ENCODE assay signal across 8 cellular contexts in genomic region chr15:42490743-42491539, GRCh38. TPM values are rescaled to one million over a fixed set of nuclear protein-coding genes. Genes with fewer than 3 reads are reported as not detected.
DNase-seq lines count a peak whose midpoint lies in the region; TF ChIP-seq lines count a peak whose summit lies in the region.

Gene ZNF106, minus strand, starts transcription at chr15:42491141. Its CDS starts 18,852 bp downstream, at chr15:42472289.

- H3K36me3 ChIP-seq in esophagus (ENCODE audit: control insufficient read depth in 2 of 2, insufficient read depth in 2 of 2, low read length in 1 of 2) (no peaks in the 10 kb centered on the region), mucosa of rectum (ENCODE audit: control insufficient read depth in 2 of 2, insufficient read depth in 2 of 2, low read length in 2 of 2) (no peaks in the 10 kb centered on the region)

- H3K9me3 ChIP-seq in esophagus (ENCODE audit: control insufficient read depth in 2 of 2, insufficient read depth in 1 of 2, low read depth in 1 of 2, low read length in 1 of 2) (no peaks in the 10 kb centered on the region), mucosa of rectum (ENCODE audit: control insufficient read depth in 2 of 2, low read length in 2 of 2) (no peaks in the 10 kb centered on the region)

- H3K9ac ChIP-seq in mucosa of rectum (ENCODE audit: low read depth in 1 of 2, low read length in 2 of 2), result peak within 1 kb of the TSS; percentile 96 to 98

- H3K4me1 ChIP-seq in esophagus (ENCODE audit: control insufficient read depth in 2 of 2, insufficient read depth in 2 of 2, low read length in 1 of 2) (peaks cover 0 to 2% of the 10 kb centered on the region in 2 donors), mucosa of rectum (ENCODE audit: control insufficient read depth in 2 of 2, insufficient read depth in 2 of 2, low read length in 2 of 2) (peaks cover 5 to 11% of the 10 kb centered on the region in 2 donors)

- H3K4me1 Mint-ChIP-seq in CD14-positive monocyte, result peaks cover 60% of the 10 kb centered on the region
- H3K4me1 Mint-ChIP-seq in activated T-cell treated with anti-CD3 and anti-CD28 coated beads, Interleukin-2, amount 50 U/mL, for 24 hours (ENCODE audit: low read depth), result peaks cover 55% of the 10 kb centered on the region

- no peaks in the 10 kb centered on the region for H3K27me3 ChIP-seq in esophagus (ENCODE audit: control insufficient read depth in 1 of 2, insufficient read depth in 2 of 2, low read length in 2 of 2)
- H3K27me3 ChIP-seq in mucosa of rectum (ENCODE audit: control insufficient read depth in 2 of 2, insufficient read depth in 2 of 2, low read length in 2 of 2), result no peaks in the 10 kb centered on the region

- TF ChIP-seq CTCF in CD14-positive monocyte (IDR thresholded peaks at IDR 0.05), result no peak
- no peak for TF ChIP-seq CTCF in GM20000 (IDR thresholded peaks at IDR 0.05; ENCODE audit: extremely low read depth, missing control alignments)

- no peaks in the 10 kb centered on the region for H3K9me3 Mint-ChIP-seq in CD14-positive monocyte
- no peaks in the 10 kb centered on the region for H3K9me3 Mint-ChIP-seq in activated T-cell treated with anti-CD3 and anti-CD28 coated beads, Interleukin-2, amount 50 U/mL, for 24 hours

- H3K27ac Mint-ChIP-seq in CD14-positive monocyte, result peak within 1 kb of the TSS; percentile 97 to 99 (median 98)
- H3K27ac Mint-ChIP-seq in activated T-cell treated with anti-CD3 and anti-CD28 coated beads, Interleukin-2, amount 50 U/mL, for 24 hours, result peak within 1 kb of the TSS; percentile 98

- H3K27ac ChIP-seq in esophagus (ENCODE audit: low read depth in 2 of 2, low read length in 1 of 2) (peak within 1 kb of the TSS; percentile 88 to 96), mucosa of rectum (ENCODE audit: low read depth in 2 of 2, low read length in 2 of 2) (peak within 1 kb of the TSS; percentile 91 to 92)

- intact Hi-C loops in CD14-positive monocyte (cut with micrococcal nuclease), result loop anchor here (5.0 to 10.0 kb wide), 2 partner anchors 431 to 434 kb away; partner anchors contain the start of gene TTBK2 (in 2 of the 2)

- peak within 1 kb of the TSS; percentile 98 to 99 for H3K4me3 ChIP-seq in esophagus (ENCODE audit: low read depth in 1 of 2, low read length in 2 of 2)
- peak within 1 kb of the TSS; percentile 96 to 98 for H3K4me3 ChIP-seq in mucosa of rectum (ENCODE audit: low read length in 2 of 2)

- peaks cover 0 to 5% (median 0%) of the 10 kb centered on the region in 3 donors for H3K27me3 Mint-ChIP-seq in CD14-positive monocyte (ENCODE audit: low read depth in 3 of 3)
- no peaks in the 10 kb centered on the region for H3K27me3 Mint-ChIP-seq in activated T-cell treated with anti-CD3 and anti-CD28 coated beads, Interleukin-2, amount 50 U/mL, for 24 hours

- H3K4me3 Mint-ChIP-seq in CD14-positive monocyte, result peak within 1 kb of the TSS; percentile 91 to 92
- H3K4me3 Mint-ChIP-seq in activated T-cell treated with anti-CD3 and anti-CD28 coated beads, Interleukin-2, amount 50 U/mL, for 24 hours, result peak within 1 kb of the TSS; percentile 94

- peaks cover 9 to 16% of the 10 kb centered on the region in 2 donors for H3K36me3 Mint-ChIP-seq in CD14-positive monocyte
- H3K36me3 Mint-ChIP-seq in activated T-cell treated with anti-CD3 and anti-CD28 coated beads, Interleukin-2, amount 50 U/mL, for 24 hours (ENCODE audit: low read depth), result peaks cover 32% of the 10 kb centered on the region

- DNase-seq in CD14-positive monocyte (ENCODE audit: low spot score) (peak; percentile 76), GM20000 (ENCODE audit: low spot score) (peak; percentile 91), KG1 (lab: John Stamatoyannopoulos, UW) (peak; percentile 66)
- peak; percentile 89 for DNase-seq in activated T-cell treated with anti-CD3 and anti-CD28 coated beads, Interleukin-2, amount 50 U/mL, for 24 hours
- DNase-seq in stimulated activated CD8-positive, alpha-beta memory T cell treated with anti-CD3 and anti-CD28 coated beads, Interleukin-4, amount 100 ng/mL, for 48 hours, result peak; percentile 90

- 0 to 1% methylated on average over 49 of the region's 49 CpGs for WGBS in esophagus, 2 donors

TF ChIP-seq in PFSK-1, 5 proteins besides CTCF, POLR2A, EP300 and RAD21:
- TF ChIP-seq FOXP2 (optimal IDR thresholded peaks at IDR 0.05; ENCODE audit: borderline replicate concordance, extremely low read depth, extremely low read length, insufficient read depth) (no peak), REST (IDR thresholded peaks at IDR 0.05; ENCODE audit: insufficient read depth in 1 of 2, low read depth in 2 of 2, low read length in 2 of 2) (peak in 1 of 2 experiments; percentile 42; a peak in 1 of 4 replicates), SIN3A (IDR thresholded peaks at IDR 0.05; ENCODE audit: borderline replicate concordance, insufficient read depth, low read length) (peak; percentile 82; the same call in 1 of the 2 replicates), POLR2AphosphoS5 (IDR thresholded peaks at IDR 0.05; ENCODE audit: low read depth, low read length) (peak; percentile 97), TAF1 (IDR thresholded peaks at IDR 0.05; ENCODE audit: borderline replicate concordance, insufficient read depth, low read length) (peak; percentile 94)

RNA-seq across cellular contexts. Expression of gene ZNF106, which starts in this region (rescaled TPM):
- 100 to 1,000 TPM in 1 of 2 donors, 10 to 100 TPM in 1; 69.2 to 121 TPM for polyA plus RNA-seq in CD14-positive monocyte
- polyA plus RNA-seq in PFSK-1 (2012; ENCODE audit: insufficient read length, low read depth), result 23.3 TPM
- 1 to 10 TPM; 6.0 to 6.6 TPM for polyA plus RNA-seq in esophagus

Comparison
In these comparisons a context has a peak if more than half of its experiments do, and no peak if none do; other contexts are left out.
1. Peak in every context shown above with its lines: DNase-seq, H3K4me3 ChIP-seq and H3K27ac ChIP-seq.
2. RNA of gene ZNF106 (polyA plus RNA-seq): 69.2 to 121 TPM in CD14-positive monocyte; 6.0 to 6.6 TPM in esophagus; every median in the first group is over 4 times any median in the second.